ENCODE assay signal across 2 cellular contexts in the genomic region with DNA sequence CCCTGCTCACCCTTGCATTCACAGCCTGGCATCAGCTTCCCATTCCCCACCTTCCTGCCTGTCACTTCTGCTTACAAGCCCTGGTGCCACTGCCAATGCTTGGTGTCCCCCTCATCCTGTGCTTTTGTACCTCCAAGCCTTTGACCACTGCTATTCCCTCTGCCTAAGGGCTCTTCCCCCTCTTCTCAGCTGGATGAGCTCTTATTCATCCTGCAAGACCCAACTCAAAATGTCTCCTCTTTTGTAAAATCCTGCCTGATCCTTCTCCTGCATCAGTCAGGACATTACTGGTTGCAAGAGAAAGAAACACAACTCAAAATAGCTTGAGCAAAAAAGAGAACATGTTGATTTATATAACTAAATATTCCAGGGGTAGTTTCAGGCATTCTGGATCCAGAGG.
TF ChIP-seq lines count a peak whose summit lies in the region.

No MANE protein-coding gene starts in this region.

TF ChIP-seq in SK-N-SH treated with all-trans-retinoic acid at 6 μM for 48 hours, 23 proteins besides CTCF, POLR2A, EP300 and RAD21 (continued from another document):
- TF ChIP-seq SNAI2 (CRISPR knock-in tag; IDR thresholded peaks at IDR 0.05) (no peak), TOX (CRISPR knock-in tag; IDR thresholded peaks at IDR 0.05; ENCODE audit: borderline replicate concordance) (no peak), ZFP3 (CRISPR knock-in tag; IDR thresholded peaks at IDR 0.05) (peak; percentile 87)

TF ChIP-seq in SK-N-SH, 30 proteins besides CTCF, POLR2A, EP300 and RAD21 (continued from another document):
- TF ChIP-seq, protein P1, sequence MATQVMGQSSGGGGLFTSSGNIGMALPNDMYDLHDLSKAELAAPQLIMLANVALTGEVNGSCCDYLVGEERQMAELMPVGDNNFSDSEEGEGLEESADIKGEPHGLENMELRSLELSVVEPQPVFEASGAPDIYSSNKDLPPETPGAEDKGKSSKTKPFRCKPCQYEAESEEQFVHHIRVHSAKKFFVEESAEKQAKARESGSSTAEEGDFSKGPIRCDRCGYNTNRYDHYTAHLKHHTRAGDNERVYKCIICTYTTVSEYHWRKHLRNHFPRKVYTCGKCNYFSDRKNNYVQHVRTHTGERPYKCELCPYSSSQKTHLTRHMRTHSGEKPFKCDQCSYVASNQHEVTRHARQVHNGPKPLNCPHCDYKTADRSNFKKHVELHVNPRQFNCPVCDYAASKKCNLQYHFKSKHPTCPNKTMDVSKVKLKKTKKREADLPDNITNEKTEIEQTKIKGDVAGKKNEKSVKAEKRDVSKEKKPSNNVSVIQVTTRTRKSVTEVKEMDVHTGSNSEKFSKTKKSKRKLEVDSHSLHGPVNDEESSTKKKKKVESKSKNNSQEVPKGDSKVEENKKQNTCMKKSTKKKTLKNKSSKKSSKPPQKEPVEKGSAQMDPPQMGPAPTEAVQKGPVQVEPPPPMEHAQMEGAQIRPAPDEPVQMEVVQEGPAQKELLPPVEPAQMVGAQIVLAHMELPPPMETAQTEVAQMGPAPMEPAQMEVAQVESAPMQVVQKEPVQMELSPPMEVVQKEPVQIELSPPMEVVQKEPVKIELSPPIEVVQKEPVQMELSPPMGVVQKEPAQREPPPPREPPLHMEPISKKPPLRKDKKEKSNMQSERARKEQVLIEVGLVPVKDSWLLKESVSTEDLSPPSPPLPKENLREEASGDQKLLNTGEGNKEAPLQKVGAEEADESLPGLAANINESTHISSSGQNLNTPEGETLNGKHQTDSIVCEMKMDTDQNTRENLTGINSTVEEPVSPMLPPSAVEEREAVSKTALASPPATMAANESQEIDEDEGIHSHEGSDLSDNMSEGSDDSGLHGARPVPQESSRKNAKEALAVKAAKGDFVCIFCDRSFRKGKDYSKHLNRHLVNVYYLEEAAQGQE (IDR thresholded peaks at IDR 0.05; ENCODE audit: low read depth, low read length) = no peak
- TF ChIP-seq YY1 (IDR thresholded peaks at IDR 0.05; ENCODE audit: low read depth) (no peak), PBX3 (IDR thresholded peaks at IDR 0.05) (no peak), ELF1 (IDR thresholded peaks at IDR 0.05) (no peak), USF2 (IDR thresholded peaks at IDR 0.05; ENCODE audit: borderline replicate concordance, low read depth, low read length) (no peak), SMC3 (IDR thresholded peaks at IDR 0.05; ENCODE audit: low read depth, low read length) (no peak), JUND (IDR thresholded peaks at IDR 0.05) (no peak), RXRA (IDR thresholded peaks at IDR 0.05; ENCODE audit: borderline replicate concordance, low read depth) (no peak), TEAD4 (IDR thresholded peaks at IDR 0.05; ENCODE audit: borderline replicate concordance, insufficient read depth) (no peak), TAF1 (IDR thresholded peaks at IDR 0.05; ENCODE audit: borderline replicate concordance, low read depth, low read length) (no peak), MEF2A (IDR thresholded peaks at IDR 0.05; ENCODE audit: borderline replicate concordance, low read depth) (no peak), FOSL2 (IDR thresholded peaks at IDR 0.05; ENCODE audit: borderline replicate concordance, low read depth) (no peak), GABPA (IDR thresholded peaks at IDR 0.05; ENCODE audit: low read depth) (no peak), NRF1 (IDR thresholded peaks at IDR 0.05; ENCODE audit: low read depth, low read length) (no peak), EZH2phosphoT487 (IDR thresholded peaks at IDR 0.05; ENCODE audit: borderline replicate concordance, low read depth) (no peak), FOXM1 (IDR thresholded peaks at IDR 0.05; ENCODE audit: low read depth) (no peak)
- TF ChIP-seq, protein P2, sequence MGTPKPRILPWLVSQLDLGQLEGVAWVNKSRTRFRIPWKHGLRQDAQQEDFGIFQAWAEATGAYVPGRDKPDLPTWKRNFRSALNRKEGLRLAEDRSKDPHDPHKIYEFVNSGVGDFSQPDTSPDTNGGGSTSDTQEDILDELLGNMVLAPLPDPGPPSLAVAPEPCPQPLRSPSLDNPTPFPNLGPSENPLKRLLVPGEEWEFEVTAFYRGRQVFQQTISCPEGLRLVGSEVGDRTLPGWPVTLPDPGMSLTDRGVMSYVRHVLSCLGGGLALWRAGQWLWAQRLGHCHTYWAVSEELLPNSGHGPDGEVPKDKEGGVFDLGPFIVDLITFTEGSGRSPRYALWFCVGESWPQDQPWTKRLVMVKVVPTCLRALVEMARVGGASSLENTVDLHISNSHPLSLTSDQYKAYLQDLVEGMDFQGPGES (IDR thresholded peaks at IDR 0.05; ENCODE audit: low read depth, low read length) = no peak
